Comparison of ENCODE assay signal across 33 cellular contexts in the genomic region with DNA sequence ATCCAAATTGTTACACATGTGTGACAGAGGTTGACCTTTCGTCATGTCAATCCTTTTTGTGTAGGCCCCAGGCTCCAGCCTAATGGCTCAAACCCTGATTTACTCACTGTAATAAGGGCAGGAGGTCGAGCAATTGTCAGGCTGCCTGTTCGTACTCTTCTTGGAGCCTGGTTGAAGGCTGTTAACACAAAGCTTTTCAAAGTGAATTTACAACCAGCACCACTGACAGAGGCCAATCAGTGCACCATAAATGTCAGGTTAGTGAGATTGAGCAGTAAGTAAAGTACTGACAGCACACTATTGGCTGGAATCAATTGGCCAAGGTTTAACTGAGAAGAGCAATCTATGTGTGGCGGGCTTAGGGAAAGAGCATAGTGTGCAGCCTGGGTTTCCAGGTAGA. TPM values are rescaled to one million over a fixed set of nuclear protein-coding genes. Genes with fewer than 3 reads are reported as not detected.
"Had no signal": no experiment of that assay in that cellular context is flagged by ENCODE, and none has a peak within 500 bp of the region (broad histone marks: within the 10 kb centered on the region; RNA-seq: fewer than 3 reads in every experiment).

No MANE protein-coding gene starts in this region.

- H3K27ac Mint-ChIP-seq: activated B cell treated with CpG ODN at 0.5 μM for 24 hours; activated CD4-positive, alpha-beta T cell treated with anti-CD3 and anti-CD28 coated beads, Interleukin-2, amount 10 ng/mL, durations not matched to agents 24 days and 14 days; activated CD8-positive, alpha-beta T cell treated with anti-CD3 and anti-CD28 coated beads for 36 hours; activated naive CD4-positive, alpha-beta T cell treated with anti-CD3 and anti-CD28 coated beads for 36 hours; activated naive CD4-positive, alpha-beta T cell treated with anti-CD3 and anti-CD28 coated beads, Interleukin-2, amount 50 U/mL, for 72 hours had no signal

- ATAC-seq: activated CD8-positive, alpha-beta T cell treated with anti-CD3 and anti-CD28 coated beads for 36 hours; activated naive CD4-positive, alpha-beta T cell treated with anti-CD3 and anti-CD28 coated beads, Interleukin-2, amount 50 U/mL, for 72 hours; K562; Right ventricle myocardium inferior had no signal

- H3K4me3 ChIP-seq: adrenal gland, K562, PC-9 had no signal

- H3K9me3 ChIP-seq: adrenal gland had no signal

- H3K4me1 ChIP-seq: adrenal gland had no signal

- H2AFZ ChIP-seq: PC-9 had no signal

- DNase-seq: activated B cell treated with CpG ODN at 0.5 μM for 24 hours; activated CD4-positive, alpha-beta T cell treated with anti-CD3 and anti-CD28 coated beads for 1 hour; activated CD4-positive, alpha-beta T cell treated with anti-CD3 and anti-CD28 coated beads, Interleukin-2, amount 10 ng/mL, durations not matched to agents 24 days and 14 days; activated CD4-positive, alpha-beta T cell treated with anti-CD3 and anti-CD28 coated beads, Interleukin-2, amount 50 U/mL, for 4 hours; activated CD8-positive, alpha-beta T cell treated with anti-CD3 and anti-CD28 coated beads for 36 hours; activated gamma-delta T cell treated with Interleukin-2 at 50 U/mL for 16 hours; activated naive CD4-positive, alpha-beta T cell treated with anti-CD3 and anti-CD28 coated beads for 36 hours; activated T-cell treated with anti-CD3 and anti-CD28 coated beads, Interleukin-2, amount 50 U/mL, for 1 hour; adrenal gland; brain microvascular endothelial cell; NCI-H1092 treated with DMSO at 0.1 percent for 48 hours; NCI-H1417; NCI-H1694; NCI-H1930; NCI-H2081 treated with DMSO at 0.1 percent for 48 hours; NCI-H226; NCI-H446 treated with DMSO at 0.1 percent for 48 hours; NCI-H524; NK-92 treated with Interleukin-12 subunit alpha and Interleukin-12 subunit beta, amount 100 ng/mL, for 24 hours; PC-9; SIG-M5; SW 1271; T-helper 1 cell; T-helper 2 cell; T-helper 9 cell had no signal

- H3K4me2 ChIP-seq: PC-9 had no signal

- H3K4me1 Mint-ChIP-seq: activated B cell treated with CpG ODN at 0.5 μM for 24 hours; activated CD4-positive, alpha-beta T cell treated with anti-CD3 and anti-CD28 coated beads, Interleukin-2, amount 10 ng/mL, durations not matched to agents 24 days and 14 days; central memory CD8-positive, alpha-beta T cell had no signal

- H3K36me3 ChIP-seq: adrenal gland, brain microvascular endothelial cell had no signal

- H3K27me3 ChIP-seq: adrenal gland, brain microvascular endothelial cell had no signal

- H3K36me3 Mint-ChIP-seq: activated naive CD4-positive, alpha-beta T cell treated with anti-CD3 and anti-CD28 coated beads, Interleukin-2, amount 50 U/mL, for 72 hours had no signal

- H3K4me3 Mint-ChIP-seq: activated B cell treated with CpG ODN at 0.5 μM for 24 hours; activated CD4-positive, alpha-beta T cell treated with anti-CD3 and anti-CD28 coated beads, Interleukin-2, amount 10 ng/mL, durations not matched to agents 24 days and 14 days; activated CD8-positive, alpha-beta T cell treated with anti-CD3 and anti-CD28 coated beads for 36 hours; activated naive CD4-positive, alpha-beta T cell treated with anti-CD3 and anti-CD28 coated beads for 36 hours; central memory CD8-positive, alpha-beta T cell had no signal

- H3K27ac ChIP-seq: adrenal gland, brain microvascular endothelial cell, PC-9, RWPE1, VCaP had no signal

- H3K9me3 Mint-ChIP-seq: activated B cell treated with CpG ODN at 0.5 μM for 24 hours; activated CD4-positive, alpha-beta T cell treated with anti-CD3 and anti-CD28 coated beads, Interleukin-2, amount 10 ng/mL, durations not matched to agents 24 days and 14 days; activated CD8-positive, alpha-beta T cell treated with anti-CD3 and anti-CD28 coated beads for 36 hours; activated naive CD4-positive, alpha-beta T cell treated with anti-CD3 and anti-CD28 coated beads for 36 hours; activated naive CD4-positive, alpha-beta T cell treated with anti-CD3 and anti-CD28 coated beads, Interleukin-2, amount 50 U/mL, for 72 hours; central memory CD8-positive, alpha-beta T cell had no signal

RNA-seq across cellular contexts. Expression of a gene that starts 16.8 kb away (rescaled TPM):
- total RNA-seq: activated B cell treated with CpG ODN at 0.5 μM for 24 hours; activated CD4-positive, alpha-beta T cell treated with anti-CD3 and anti-CD28 coated beads, Interleukin-2, amount 10 ng/mL, durations not matched to agents 24 days and 14 days; activated CD8-positive, alpha-beta memory T cell treated with anti-CD3 and anti-CD28 coated beads for 36 hours; activated CD8-positive, alpha-beta T cell treated with anti-CD3 and anti-CD28 coated beads for 36 hours; activated naive CD4-positive, alpha-beta T cell treated with anti-CD3 and anti-CD28 coated beads for 36 hours; activated naive CD4-positive, alpha-beta T cell treated with anti-CD3 and anti-CD28 coated beads, Interleukin-2, amount 50 U/mL, for 72 hours; SK-MEL-5 had no signal
